In the genomic region with DNA sequence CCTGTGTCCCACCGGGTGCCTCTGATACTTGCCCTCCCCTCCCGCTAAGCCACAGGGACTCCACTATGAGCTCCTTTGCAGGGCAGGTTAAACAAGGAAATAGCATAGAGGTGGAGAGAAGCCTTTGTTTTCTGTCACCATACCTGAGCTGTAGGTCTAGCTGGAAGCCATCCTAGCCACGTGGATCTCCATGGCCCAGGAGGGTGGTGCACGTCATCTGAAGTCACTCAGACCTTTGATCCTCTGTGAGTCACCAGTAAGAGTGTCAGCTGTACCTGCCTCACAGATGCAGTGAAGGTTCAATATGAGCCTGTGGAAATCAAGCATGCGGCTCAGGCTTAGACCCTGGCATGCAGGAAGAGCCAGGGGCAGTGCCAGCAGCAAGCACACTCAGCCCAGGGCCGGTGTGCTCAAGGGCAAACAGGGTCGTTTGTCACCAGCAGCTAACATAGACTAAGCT, we compare ENCODE assay signal across 1 cellular context.
TF ChIP-seq lines count a peak whose summit lies in the region.

No MANE protein-coding gene starts in this region.

TF ChIP-seq in HepG2, 621 proteins besides CTCF, POLR2A, EP300 and RAD21 (continued from another document and continues in another):
- no peak; the same call in 1 of the 2 replicates for TF ChIP-seq ZNF546 (CRISPR knock-in tag; conservative IDR thresholded peaks at IDR 0.05)
- TF ChIP-seq MZF1 (CRISPR knock-in tag; IDR thresholded peaks at IDR 0.05; ENCODE audit: borderline replicate concordance): no peak
- TF ChIP-seq, protein P1, sequence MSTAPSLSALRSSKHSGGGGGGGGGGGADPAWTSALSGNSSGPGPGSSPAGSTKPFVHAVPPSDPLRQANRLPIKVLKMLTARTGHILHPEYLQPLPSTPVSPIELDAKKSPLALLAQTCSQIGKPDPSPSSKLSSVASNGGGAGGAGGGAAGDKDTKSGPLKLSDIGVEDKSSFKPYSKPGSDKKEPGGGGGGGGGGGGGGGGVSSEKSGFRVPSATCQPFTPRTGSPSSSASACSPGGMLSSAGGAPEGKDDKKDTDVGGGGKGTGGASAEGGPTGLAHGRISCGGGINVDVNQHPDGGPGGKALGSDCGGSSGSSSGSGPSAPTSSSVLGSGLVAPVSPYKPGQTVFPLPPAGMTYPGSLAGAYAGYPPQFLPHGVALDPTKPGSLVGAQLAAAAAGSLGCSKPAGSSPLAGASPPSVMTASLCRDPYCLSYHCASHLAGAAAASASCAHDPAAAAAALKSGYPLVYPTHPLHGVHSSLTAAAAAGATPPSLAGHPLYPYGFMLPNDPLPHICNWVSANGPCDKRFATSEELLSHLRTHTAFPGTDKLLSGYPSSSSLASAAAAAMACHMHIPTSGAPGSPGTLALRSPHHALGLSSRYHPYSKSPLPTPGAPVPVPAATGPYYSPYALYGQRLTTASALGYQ (CRISPR knock-in tag; IDR thresholded peaks at IDR 0.05): no peak
- no peak; the same call in 1 of the 2 replicates for TF ChIP-seq ETV5 (CRISPR knock-in tag; IDR thresholded peaks at IDR 0.05; ENCODE audit: borderline replicate concordance)
- no peak for TF ChIP-seq KLF9 (CRISPR knock-in tag; IDR thresholded peaks at IDR 0.05; ENCODE audit: low read depth)
- TF ChIP-seq ARHGAP35 (CRISPR knock-in tag; IDR thresholded peaks at IDR 0.05; ENCODE audit: borderline replicate concordance): no peak
- TF ChIP-seq, protein P2, sequence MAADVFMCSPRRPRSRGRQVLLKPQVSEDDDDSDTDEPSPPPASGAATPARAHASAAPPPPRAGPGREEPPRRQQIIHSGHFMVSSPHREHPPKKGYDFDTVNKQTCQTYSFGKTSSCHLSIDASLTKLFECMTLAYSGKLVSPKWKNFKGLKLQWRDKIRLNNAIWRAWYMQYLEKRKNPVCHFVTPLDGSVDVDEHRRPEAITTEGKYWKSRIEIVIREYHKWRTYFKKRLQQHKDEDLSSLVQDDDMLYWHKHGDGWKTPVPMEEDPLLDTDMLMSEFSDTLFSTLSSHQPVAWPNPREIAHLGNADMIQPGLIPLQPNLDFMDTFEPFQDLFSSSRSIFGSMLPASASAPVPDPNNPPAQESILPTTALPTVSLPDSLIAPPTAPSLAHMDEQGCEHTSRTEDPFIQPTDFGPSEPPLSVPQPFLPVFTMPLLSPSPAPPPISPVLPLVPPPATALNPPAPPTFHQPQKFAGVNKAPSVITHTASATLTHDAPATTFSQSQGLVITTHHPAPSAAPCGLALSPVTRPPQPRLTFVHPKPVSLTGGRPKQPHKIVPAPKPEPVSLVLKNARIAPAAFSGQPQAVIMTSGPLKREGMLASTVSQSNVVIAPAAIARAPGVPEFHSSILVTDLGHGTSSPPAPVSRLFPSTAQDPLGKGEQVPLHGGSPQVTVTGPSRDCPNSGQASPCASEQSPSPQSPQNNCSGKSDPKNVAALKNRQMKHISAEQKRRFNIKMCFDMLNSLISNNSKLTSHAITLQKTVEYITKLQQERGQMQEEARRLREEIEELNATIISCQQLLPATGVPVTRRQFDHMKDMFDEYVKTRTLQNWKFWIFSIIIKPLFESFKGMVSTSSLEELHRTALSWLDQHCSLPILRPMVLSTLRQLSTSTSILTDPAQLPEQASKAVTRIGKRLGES (CRISPR knock-in tag; IDR thresholded peaks at IDR 0.05; ENCODE audit: borderline replicate concordance): no peak
- TF ChIP-seq PAF1 (CRISPR knock-in tag; IDR thresholded peaks at IDR 0.05): no peak
- TF ChIP-seq HCFC1 (IDR thresholded peaks at IDR 0.05; ENCODE audit: low read depth, low read length): no peak
- TF ChIP-seq POLR2AphosphoS5 (IDR thresholded peaks at IDR 0.05; ENCODE audit: low read depth, low read length): peak; percentile 75
- no peak for TF ChIP-seq CBX2 (IDR thresholded peaks at IDR 0.05; ENCODE audit: low read depth, low read length)
- TF ChIP-seq CBX2 (CRISPR knock-in tag; IDR thresholded peaks at IDR 0.05; ENCODE audit: low read depth): no peak
- TF ChIP-seq IKZF1 (IDR thresholded peaks at IDR 0.05): no peak
- peak; percentile 91 for TF ChIP-seq HDAC1 (CRISPR knock-in tag; IDR thresholded peaks at IDR 0.05)
- no peak; the same call in 1 of the 2 replicates for TF ChIP-seq ZNF468 (CRISPR knock-in tag; IDR thresholded peaks at IDR 0.05)
- TF ChIP-seq MED13 (CRISPR knock-in tag; IDR thresholded peaks at IDR 0.05): no peak
- no peak for TF ChIP-seq CEBPB (IDR thresholded peaks at IDR 0.05; ENCODE audit: borderline replicate concordance, low read depth, low read length)
- TF ChIP-seq CHD4 (IDR thresholded peaks at IDR 0.05; ENCODE audit: borderline replicate concordance, low read length): no peak
- peak; percentile 67; the same call in 1 of the 2 replicates for TF ChIP-seq ZMYM4 (CRISPR knock-in tag; IDR thresholded peaks at IDR 0.05)
- TF ChIP-seq EED (CRISPR knock-in tag; IDR thresholded peaks at IDR 0.05): no peak
- TF ChIP-seq NR1H2 (CRISPR knock-in tag; IDR thresholded peaks at IDR 0.05; ENCODE audit: borderline replicate concordance, low read depth): no peak
- TF ChIP-seq ZNF788 (CRISPR knock-in tag; IDR thresholded peaks at IDR 0.05; ENCODE audit: borderline replicate concordance): peak; percentile 76
- TF ChIP-seq, protein P3, sequence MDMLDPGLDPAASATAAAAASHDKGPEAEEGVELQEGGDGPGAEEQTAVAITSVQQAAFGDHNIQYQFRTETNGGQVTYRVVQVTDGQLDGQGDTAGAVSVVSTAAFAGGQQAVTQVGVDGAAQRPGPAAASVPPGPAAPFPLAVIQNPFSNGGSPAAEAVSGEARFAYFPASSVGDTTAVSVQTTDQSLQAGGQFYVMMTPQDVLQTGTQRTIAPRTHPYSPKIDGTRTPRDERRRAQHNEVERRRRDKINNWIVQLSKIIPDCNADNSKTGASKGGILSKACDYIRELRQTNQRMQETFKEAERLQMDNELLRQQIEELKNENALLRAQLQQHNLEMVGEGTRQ (IDR thresholded peaks at IDR 0.05; ENCODE audit: low read depth, low read length): 0 out of 2 replicates have a peak, but pooled peaks have one; percentile 23
- TF ChIP-seq, protein P3 (CRISPR knock-in tag; IDR thresholded peaks at IDR 0.05; ENCODE audit: borderline replicate concordance): peak; percentile 24; the same call in 1 of the 2 replicates
- TF ChIP-seq ZNF781 (CRISPR knock-in tag; IDR thresholded peaks at IDR 0.05; ENCODE audit: borderline replicate concordance, not compliant biosample characterization): peak; percentile 67
- TF ChIP-seq, protein P4, sequence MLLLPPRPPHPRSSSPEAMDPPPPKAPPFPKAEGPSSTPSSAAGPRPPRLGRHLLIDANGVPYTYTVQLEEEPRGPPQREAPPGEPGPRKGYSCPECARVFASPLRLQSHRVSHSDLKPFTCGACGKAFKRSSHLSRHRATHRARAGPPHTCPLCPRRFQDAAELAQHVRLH (CRISPR knock-in tag; IDR thresholded peaks at IDR 0.05; ENCODE audit: borderline replicate concordance, low read depth): peak; percentile 62; the same call in 1 of the 2 replicates
- TF ChIP-seq, protein P5, sequence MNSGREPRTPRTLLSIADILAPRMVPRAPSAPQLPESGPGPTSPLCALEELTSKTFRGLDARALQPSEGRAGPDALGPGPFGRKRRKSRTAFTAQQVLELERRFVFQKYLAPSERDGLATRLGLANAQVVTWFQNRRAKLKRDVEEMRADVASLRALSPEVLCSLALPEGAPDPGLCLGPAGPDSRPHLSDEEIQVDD (CRISPR knock-in tag; IDR thresholded peaks at IDR 0.05; ENCODE audit: borderline replicate concordance): no peak
- TF ChIP-seq, protein P6, sequence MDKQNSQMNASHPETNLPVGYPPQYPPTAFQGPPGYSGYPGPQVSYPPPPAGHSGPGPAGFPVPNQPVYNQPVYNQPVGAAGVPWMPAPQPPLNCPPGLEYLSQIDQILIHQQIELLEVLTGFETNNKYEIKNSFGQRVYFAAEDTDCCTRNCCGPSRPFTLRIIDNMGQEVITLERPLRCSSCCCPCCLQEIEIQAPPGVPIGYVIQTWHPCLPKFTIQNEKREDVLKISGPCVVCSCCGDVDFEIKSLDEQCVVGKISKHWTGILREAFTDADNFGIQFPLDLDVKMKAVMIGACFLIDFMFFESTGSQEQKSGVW (CRISPR knock-in tag; IDR thresholded peaks at IDR 0.05; ENCODE audit: borderline replicate concordance): no peak
- TF ChIP-seq, protein P7, sequence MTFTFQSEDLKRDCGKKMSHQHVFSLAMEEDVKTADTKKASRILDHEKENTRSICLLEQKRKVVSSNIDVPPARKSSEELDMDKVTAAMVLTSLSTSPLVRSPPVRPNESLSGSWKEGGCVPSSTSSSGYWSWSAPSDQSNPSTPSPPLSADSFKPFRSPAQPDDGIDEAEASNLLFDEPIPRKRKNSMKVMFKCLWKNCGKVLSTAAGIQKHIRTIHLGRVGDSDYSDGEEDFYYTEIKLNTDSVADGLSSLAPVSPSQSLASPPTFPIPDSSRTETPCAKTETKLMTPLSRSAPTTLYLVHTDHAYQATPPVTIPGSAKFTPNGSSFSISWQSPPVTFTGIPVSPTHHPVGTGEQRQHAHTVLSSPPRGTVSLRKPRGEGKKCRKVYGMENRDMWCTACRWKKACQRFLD (CRISPR knock-in tag; IDR thresholded peaks at IDR 0.05; ENCODE audit: borderline replicate concordance): no peak; the same call in 1 of the 2 replicates
- TF ChIP-seq ZNF598 (CRISPR knock-in tag; IDR thresholded peaks at IDR 0.05; ENCODE audit: borderline replicate concordance): peak; percentile 48; the same call in 1 of the 2 replicates
- no peak for TF ChIP-seq ZSCAN29 (CRISPR knock-in tag; conservative IDR thresholded peaks at IDR 0.05)
- TF ChIP-seq ZFP62 (CRISPR knock-in tag; IDR thresholded peaks at IDR 0.05): no peak
- TF ChIP-seq, protein P8, sequence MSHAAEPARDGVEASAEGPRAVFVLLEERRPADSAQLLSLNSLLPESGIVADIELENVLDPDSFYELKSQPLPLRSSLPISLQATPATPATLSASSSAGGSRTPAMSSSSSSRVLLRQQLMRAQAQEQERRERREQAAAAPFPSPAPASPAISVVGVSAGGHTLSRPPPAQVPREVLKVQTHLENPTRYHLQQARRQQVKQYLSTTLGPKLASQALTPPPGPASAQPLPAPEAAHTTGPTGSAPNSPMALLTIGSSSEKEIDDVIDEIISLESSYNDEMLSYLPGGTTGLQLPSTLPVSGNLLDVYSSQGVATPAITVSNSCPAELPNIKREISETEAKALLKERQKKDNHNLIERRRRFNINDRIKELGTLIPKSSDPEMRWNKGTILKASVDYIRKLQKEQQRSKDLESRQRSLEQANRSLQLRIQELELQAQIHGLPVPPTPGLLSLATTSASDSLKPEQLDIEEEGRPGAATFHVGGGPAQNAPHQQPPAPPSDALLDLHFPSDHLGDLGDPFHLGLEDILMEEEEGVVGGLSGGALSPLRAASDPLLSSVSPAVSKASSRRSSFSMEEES (CRISPR knock-in tag; IDR thresholded peaks at IDR 0.05): peak; percentile 69
- no peak for TF ChIP-seq ZNF703 (CRISPR knock-in tag; IDR thresholded peaks at IDR 0.05; ENCODE audit: borderline replicate concordance)
- TF ChIP-seq, protein P9, sequence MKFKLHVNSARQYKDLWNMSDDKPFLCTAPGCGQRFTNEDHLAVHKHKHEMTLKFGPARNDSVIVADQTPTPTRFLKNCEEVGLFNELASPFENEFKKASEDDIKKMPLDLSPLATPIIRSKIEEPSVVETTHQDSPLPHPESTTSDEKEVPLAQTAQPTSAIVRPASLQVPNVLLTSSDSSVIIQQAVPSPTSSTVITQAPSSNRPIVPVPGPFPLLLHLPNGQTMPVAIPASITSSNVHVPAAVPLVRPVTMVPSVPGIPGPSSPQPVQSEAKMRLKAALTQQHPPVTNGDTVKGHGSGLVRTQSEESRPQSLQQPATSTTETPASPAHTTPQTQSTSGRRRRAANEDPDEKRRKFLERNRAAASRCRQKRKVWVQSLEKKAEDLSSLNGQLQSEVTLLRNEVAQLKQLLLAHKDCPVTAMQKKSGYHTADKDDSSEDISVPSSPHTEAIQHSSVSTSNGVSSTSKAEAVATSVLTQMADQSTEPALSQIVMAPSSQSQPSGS (CRISPR knock-in tag; IDR thresholded peaks at IDR 0.05): peak; percentile 98
- no peak for TF ChIP-seq TSC22D2 (CRISPR knock-in tag; IDR thresholded peaks at IDR 0.05; ENCODE audit: borderline replicate concordance)
- no peak for TF ChIP-seq PCBP2 (optimal IDR thresholded peaks at IDR 0.05; ENCODE audit: low read depth, low read length, poor library complexity, severe bottlenecking)
- TF ChIP-seq KDM3A (CRISPR knock-in tag; IDR thresholded peaks at IDR 0.05; ENCODE audit: low read depth): no peak
- TF ChIP-seq SMAD3 (CRISPR knock-in tag; IDR thresholded peaks at IDR 0.05): peak; percentile 64; the same call in 1 of the 2 replicates
- TF ChIP-seq, protein P10, sequence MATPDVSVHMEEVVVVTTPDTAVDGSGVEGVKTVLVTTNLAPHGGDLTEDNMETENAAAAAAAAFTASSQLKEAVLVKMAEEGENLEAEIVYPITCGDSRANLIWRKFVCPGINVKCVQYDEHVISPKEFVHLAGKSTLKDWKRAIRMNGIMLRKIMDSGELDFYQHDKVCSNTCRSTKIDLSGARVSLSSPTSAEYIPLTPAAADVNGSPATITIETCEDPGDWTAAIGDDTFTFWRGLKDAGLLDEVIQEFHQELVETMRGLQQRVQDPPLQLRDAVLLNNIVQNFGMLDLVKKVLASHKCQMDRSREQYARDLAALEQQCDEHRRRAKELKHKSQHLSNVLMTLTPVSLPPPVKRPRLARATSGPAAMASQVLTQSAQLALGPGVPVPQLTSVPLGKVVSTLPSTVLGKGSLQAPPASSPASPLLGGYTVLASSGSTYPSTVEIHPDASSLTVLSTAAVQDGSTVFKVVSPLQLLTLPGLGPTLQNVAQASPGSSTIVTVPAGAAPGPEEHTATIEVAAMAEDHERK (CRISPR knock-in tag; IDR thresholded peaks at IDR 0.05; ENCODE audit: low read depth): no peak
- TF ChIP-seq, protein P11, sequence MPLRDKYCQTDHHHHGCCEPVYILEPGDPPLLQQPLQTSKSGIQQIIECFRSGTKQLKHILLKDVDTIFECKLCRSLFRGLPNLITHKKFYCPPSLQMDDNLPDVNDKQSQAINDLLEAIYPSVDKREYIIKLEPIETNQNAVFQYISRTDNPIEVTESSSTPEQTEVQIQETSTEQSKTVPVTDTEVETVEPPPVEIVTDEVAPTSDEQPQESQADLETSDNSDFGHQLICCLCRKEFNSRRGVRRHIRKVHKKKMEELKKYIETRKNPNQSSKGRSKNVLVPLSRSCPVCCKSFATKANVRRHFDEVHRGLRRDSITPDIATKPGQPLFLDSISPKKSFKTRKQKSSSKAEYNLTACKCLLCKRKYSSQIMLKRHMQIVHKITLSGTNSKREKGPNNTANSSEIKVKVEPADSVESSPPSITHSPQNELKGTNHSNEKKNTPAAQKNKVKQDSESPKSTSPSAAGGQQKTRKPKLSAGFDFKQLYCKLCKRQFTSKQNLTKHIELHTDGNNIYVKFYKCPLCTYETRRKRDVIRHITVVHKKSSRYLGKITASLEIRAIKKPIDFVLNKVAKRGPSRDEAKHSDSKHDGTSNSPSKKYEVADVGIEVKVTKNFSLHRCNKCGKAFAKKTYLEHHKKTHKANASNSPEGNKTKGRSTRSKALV (CRISPR knock-in tag; IDR thresholded peaks at IDR 0.05): no peak
